Comparison of ENCODE assay signal across 1 cellular context in the genomic region with DNA sequence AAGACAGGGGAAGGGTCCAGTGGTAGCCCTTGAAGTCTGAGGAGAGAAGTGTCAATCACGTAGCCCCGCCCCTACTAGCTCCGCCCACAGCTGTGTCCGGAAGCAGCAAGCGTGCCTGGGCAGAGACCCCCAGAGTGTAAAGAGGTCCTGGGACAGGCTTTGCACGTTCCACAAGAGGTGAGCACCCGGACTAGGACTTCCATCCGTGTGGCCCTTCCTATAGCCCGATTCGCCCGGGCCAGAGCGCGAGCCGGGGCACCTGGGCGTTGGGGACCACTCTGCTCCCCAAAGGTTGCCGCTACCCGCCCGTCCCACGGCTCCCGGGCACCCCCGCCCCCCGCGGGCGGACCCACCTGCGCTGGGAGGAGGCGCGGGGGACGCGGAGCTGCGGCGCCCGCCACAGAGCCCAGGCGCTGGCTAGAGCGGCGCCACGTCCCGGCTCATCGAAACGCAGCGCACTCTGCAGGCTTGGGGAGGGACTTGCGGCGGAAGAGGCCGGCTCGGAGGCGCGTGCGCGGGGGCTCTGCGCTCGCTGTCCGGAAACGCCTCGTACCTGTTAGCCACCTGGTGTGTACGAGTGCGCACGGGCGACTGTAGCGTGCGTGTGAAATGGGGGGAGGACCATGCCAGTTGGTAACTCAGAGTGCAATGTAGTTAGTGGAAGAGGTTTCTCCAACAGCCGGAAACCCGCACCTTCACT.
TF ChIP-seq lines count a peak whose summit lies in the region.

A gene with protein sequence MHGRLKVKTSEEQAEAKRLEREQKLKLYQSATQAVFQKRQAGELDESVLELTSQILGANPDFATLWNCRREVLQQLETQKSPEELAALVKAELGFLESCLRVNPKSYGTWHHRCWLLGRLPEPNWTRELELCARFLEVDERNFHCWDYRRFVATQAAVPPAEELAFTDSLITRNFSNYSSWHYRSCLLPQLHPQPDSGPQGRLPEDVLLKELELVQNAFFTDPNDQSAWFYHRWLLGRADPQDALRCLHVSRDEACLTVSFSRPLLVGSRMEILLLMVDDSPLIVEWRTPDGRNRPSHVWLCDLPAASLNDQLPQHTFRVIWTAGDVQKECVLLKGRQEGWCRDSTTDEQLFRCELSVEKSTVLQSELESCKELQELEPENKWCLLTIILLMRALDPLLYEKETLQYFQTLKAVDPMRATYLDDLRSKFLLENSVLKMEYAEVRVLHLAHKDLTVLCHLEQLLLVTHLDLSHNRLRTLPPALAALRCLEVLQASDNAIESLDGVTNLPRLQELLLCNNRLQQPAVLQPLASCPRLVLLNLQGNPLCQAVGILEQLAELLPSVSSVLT (minus strand): TSS at position 464 of the 700 bp plus-strand sequence. CDS start 482 bp downstream, outside the sequence.

TF ChIP-seq in K562, 482 proteins besides CTCF, POLR2A, EP300 and RAD21 (continued from another document and continues in another):
- no peak for TF ChIP-seq ZNF518B (CRISPR knock-in tag; IDR thresholded peaks at IDR 0.05)
- no peak for TF ChIP-seq ZNF23 (CRISPR knock-in tag; IDR thresholded peaks at IDR 0.05)
- TF ChIP-seq BRCA1 (IDR thresholded peaks at IDR 0.05): no peak
- no peak for TF ChIP-seq BRCA1 (CRISPR knock-in tag; IDR thresholded peaks at IDR 0.05)
- no peak for TF ChIP-seq COPS2 (conservative IDR thresholded peaks at IDR 0.05)
- TF ChIP-seq MAX (CRISPR knock-in tag; IDR thresholded peaks at IDR 0.05): peak; percentile 88
- TF ChIP-seq, protein P1, sequence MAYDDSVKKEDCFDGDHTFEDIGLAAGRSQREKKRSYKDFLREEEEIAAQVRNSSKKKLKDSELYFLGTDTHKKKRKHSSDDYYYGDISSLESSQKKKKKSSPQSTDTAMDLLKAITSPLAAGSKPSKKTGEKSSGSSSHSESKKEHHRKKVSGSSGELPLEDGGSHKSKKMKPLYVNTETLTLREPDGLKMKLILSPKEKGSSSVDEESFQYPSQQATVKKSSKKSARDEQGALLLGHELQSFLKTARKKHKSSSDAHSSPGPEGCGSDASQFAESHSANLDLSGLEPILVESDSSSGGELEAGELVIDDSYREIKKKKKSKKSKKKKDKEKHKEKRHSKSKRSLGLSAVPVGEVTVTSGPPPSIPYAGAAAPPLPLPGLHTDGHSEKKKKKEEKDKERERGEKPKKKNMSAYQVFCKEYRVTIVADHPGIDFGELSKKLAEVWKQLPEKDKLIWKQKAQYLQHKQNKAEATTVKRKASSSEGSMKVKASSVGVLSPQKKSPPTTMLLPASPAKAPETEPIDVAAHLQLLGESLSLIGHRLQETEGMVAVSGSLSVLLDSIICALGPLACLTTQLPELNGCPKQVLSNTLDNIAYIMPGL (CRISPR knock-in tag; IDR thresholded peaks at IDR 0.05): peak; percentile 89
- no peak for TF ChIP-seq NFIX (CRISPR knock-in tag; IDR thresholded peaks at IDR 0.05; ENCODE audit: low read depth)
- no peak for TF ChIP-seq MEF2D (tag; conservative IDR thresholded peaks at IDR 0.05; ENCODE audit: low read depth)
- no peak for TF ChIP-seq PRMT5 (CRISPR knock-in tag; IDR thresholded peaks at IDR 0.05)
- TF ChIP-seq STAT5B (CRISPR knock-in tag; IDR thresholded peaks at IDR 0.05): no peak
- TF ChIP-seq FOXM1 (IDR thresholded peaks at IDR 0.05; ENCODE audit: low read depth): no peak
- TF ChIP-seq FOXM1 (CRISPR knock-in tag; IDR thresholded peaks at IDR 0.05; ENCODE audit: low read depth): 0 out of 2 replicates have a peak, but pooled peaks have one; percentile 50
- no peak for TF ChIP-seq CREBBP (IDR thresholded peaks at IDR 0.05; ENCODE audit: low read depth, low read length)
- TF ChIP-seq ZNF324 (CRISPR knock-in tag; IDR thresholded peaks at IDR 0.05): no peak
- no peak for TF ChIP-seq POU5F1 (IDR thresholded peaks at IDR 0.05; ENCODE audit: borderline replicate concordance, low read depth, low read length, partially characterized antibody)
- TF ChIP-seq PTBP1 (IDR thresholded peaks at IDR 0.05; ENCODE audit: low read depth, low read length): no peak
- TF ChIP-seq RFX1 (IDR thresholded peaks at IDR 0.05): no peak
- TF ChIP-seq NUFIP1 (IDR thresholded peaks at IDR 0.05; ENCODE audit: partially characterized antibody): no peak
- TF ChIP-seq VEZF1 (CRISPR knock-in tag; IDR thresholded peaks at IDR 0.05): peak; percentile 89
- no peak for TF ChIP-seq ZNF274 (IDR thresholded peaks at IDR 0.05; ENCODE audit: borderline replicate concordance, low read depth, low read length)
- TF ChIP-seq CBX3 (IDR thresholded peaks at IDR 0.05; ENCODE audit: borderline replicate concordance in 1 of 2, low read length in 2 of 2): 0 out of 3 replicates have a peak, but pooled peaks of 1 of the 2 experiments have one; percentile 45
- TF ChIP-seq, protein P2, sequence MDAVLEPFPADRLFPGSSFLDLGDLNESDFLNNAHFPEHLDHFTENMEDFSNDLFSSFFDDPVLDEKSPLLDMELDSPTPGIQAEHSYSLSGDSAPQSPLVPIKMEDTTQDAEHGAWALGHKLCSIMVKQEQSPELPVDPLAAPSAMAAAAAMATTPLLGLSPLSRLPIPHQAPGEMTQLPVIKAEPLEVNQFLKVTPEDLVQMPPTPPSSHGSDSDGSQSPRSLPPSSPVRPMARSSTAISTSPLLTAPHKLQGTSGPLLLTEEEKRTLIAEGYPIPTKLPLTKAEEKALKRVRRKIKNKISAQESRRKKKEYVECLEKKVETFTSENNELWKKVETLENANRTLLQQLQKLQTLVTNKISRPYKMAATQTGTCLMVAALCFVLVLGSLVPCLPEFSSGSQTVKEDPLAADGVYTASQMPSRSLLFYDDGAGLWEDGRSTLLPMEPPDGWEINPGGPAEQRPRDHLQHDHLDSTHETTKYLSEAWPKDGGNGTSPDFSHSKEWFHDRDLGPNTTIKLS (IDR thresholded peaks at IDR 0.05; ENCODE audit: borderline replicate concordance, low read depth): peak; percentile 94
- TF ChIP-seq MTA1 (IDR thresholded peaks at IDR 0.05; ENCODE audit: borderline replicate concordance): no peak
- TF ChIP-seq, protein P3, sequence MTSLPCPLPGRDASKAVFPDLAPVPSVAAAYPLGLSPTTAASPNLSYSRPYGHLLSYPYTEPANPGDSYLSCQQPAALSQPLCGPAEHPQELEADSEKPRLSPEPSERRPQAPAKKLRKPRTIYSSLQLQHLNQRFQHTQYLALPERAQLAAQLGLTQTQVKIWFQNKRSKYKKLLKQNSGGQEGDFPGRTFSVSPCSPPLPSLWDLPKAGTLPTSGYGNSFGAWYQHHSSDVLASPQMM (CRISPR knock-in tag; IDR thresholded peaks at IDR 0.05): no peak
- no peak for TF ChIP-seq BACH1 (tag; IDR thresholded peaks at IDR 0.05)
- TF ChIP-seq ZNF79 (CRISPR knock-in tag; IDR thresholded peaks at IDR 0.05; ENCODE audit: low read depth): no peak
- TF ChIP-seq ZNF197 (CRISPR knock-in tag; IDR thresholded peaks at IDR 0.05; ENCODE audit: low read depth): no peak
- TF ChIP-seq NBN (IDR thresholded peaks at IDR 0.05; ENCODE audit: low read depth): no peak
- no peak for TF ChIP-seq IRF1 (CRISPR knock-in tag; IDR thresholded peaks at IDR 0.05; ENCODE audit: borderline replicate concordance)
- TF ChIP-seq ESRRB (CRISPR knock-in tag; IDR thresholded peaks at IDR 0.05; ENCODE audit: borderline replicate concordance): no peak
- peak; percentile 45; the same call in 1 of the 2 replicates for TF ChIP-seq TARDBP (IDR thresholded peaks at IDR 0.05)
- no peak for TF ChIP-seq ZNF354B (CRISPR knock-in tag; IDR thresholded peaks at IDR 0.05)
- TF ChIP-seq GTF2F1 (IDR thresholded peaks at IDR 0.05; ENCODE audit: low read depth, low read length): peak; percentile 51; the same call in 1 of the 2 replicates
- TF ChIP-seq SMARCA4 (IDR thresholded peaks at IDR 0.05): no peak
- TF ChIP-seq TRIM28 (IDR thresholded peaks at IDR 0.05): no peak
- TF ChIP-seq, protein P4, sequence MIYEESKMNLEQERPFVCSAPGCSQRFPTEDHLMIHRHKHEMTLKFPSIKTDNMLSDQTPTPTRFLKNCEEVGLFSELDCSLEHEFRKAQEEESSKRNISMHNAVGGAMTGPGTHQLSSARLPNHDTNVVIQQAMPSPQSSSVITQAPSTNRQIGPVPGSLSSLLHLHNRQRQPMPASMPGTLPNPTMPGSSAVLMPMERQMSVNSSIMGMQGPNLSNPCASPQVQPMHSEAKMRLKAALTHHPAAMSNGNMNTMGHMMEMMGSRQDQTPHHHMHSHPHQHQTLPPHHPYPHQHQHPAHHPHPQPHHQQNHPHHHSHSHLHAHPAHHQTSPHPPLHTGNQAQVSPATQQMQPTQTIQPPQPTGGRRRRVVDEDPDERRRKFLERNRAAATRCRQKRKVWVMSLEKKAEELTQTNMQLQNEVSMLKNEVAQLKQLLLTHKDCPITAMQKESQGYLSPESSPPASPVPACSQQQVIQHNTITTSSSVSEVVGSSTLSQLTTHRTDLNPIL (CRISPR knock-in tag; IDR thresholded peaks at IDR 0.05): no peak
- TF ChIP-seq CHD1 (IDR thresholded peaks at IDR 0.05; ENCODE audit: low read length): peak; percentile 92
- no peak for TF ChIP-seq PHTF2 (CRISPR knock-in tag; IDR thresholded peaks at IDR 0.05)
- no peak for TF ChIP-seq ETS2 (tag; IDR thresholded peaks at IDR 0.05; ENCODE audit: borderline replicate concordance, poor library complexity, severe bottlenecking)
- TF ChIP-seq ASH1L (IDR thresholded peaks at IDR 0.05; ENCODE audit: borderline replicate concordance, low read depth, partially characterized antibody): no peak
